8 cellular contexts compared by ENCODE assay signal in genomic region chr19:38618590-38619360, GRCh38. TPM values are rescaled to one million over a fixed set of nuclear protein-coding genes. Genes with fewer than 3 reads are reported as not detected.
DNase-seq lines count a peak whose midpoint lies in the region; ATAC-seq and TF ChIP-seq lines count a peak whose summit lies in the region.

Gene EIF3K, plus strand, starts transcription at chr19:38619188. Its CDS starts 81 bp downstream, at chr19:38619269.

- H3K4me3 ChIP-seq in rectal smooth muscle tissue (ENCODE audit: low read length) (peak within 1 kb of the TSS; percentile 94), aorta (ENCODE audit: low read length in 2 of 2) (peak within 1 kb of the TSS; percentile 65 to 86)

- WGBS in aorta, 2 donors = 0 to 1% methylated on average over 63 to 64 of the region's 64 CpGs

- H3K9ac ChIP-seq in rectal smooth muscle tissue (ENCODE audit: low read length) = peak within 1 kb of the TSS; percentile 96

- H3K27me3 ChIP-seq in rectal smooth muscle tissue (ENCODE audit: control insufficient read depth, insufficient read depth, low read length) (no peaks in the 10 kb centered on the region), aorta (ENCODE audit: control insufficient read depth in 1 of 2, insufficient read depth in 2 of 2, low read length in 1 of 2) (no peaks in the 10 kb centered on the region)

- H3K4me1 ChIP-seq in rectal smooth muscle tissue (ENCODE audit: control insufficient read depth, insufficient read depth, low read length) (peaks cover 12% of the 10 kb centered on the region), aorta (ENCODE audit: control insufficient read depth in 1 of 2, insufficient read depth in 2 of 2, low read length in 2 of 2) (no peaks in the 10 kb centered on the region)

- ATAC-seq in GM18505 (IDR thresholded peaks at IDR 0.05; ENCODE audit: unreplicated experiment) = peak; percentile 50
- ATAC-seq in HG02981 (IDR thresholded peaks at IDR 0.05; ENCODE audit: unreplicated experiment) = peak; percentile 49
- ATAC-seq in aorta (ENCODE audit: low FRiP score) = peak; percentile 99

- H3K27ac ChIP-seq in rectal smooth muscle tissue (ENCODE audit: low read depth, low read length) = peak within 1 kb of the TSS; percentile 84
- peak within 1 kb of the TSS in 1 of 2 donors; percentile 34 for H3K27ac ChIP-seq in aorta (ENCODE audit: low read depth in 1 of 2, low read length in 2 of 2)

- peak; percentile 96 for TF ChIP-seq POLR2A in GM18505 (IDR thresholded peaks at IDR 0.05; ENCODE audit: borderline replicate concordance, extremely low read depth, insufficient read depth, insufficient read length)

- no peaks in the 10 kb centered on the region for H3K9me3 ChIP-seq in aorta (ENCODE audit: control insufficient read depth, low read length)

- intact Hi-C loops in aorta (cut with DNase I) = loop anchor here in 1 of 2 donors (5.0 kb wide), 1 partner anchor 234 kb away; no protein-coding TSS in a partner anchor

- H3K36me3 ChIP-seq in rectal smooth muscle tissue (ENCODE audit: control insufficient read depth, insufficient read depth, low read length) = peaks cover 21% of the 10 kb centered on the region
- H3K36me3 ChIP-seq in aorta (ENCODE audit: control insufficient read depth in 1 of 2, insufficient read depth in 2 of 2, low read length in 1 of 2) = peaks cover 0 to 2% of the 10 kb centered on the region in 2 donors

- peak; percentile 97 to 98 for DNase-seq in NCI-H2081 (lab: John Stamatoyannopoulos, UW)
- peak; percentile 97 for DNase-seq in T1000 (lab: John Stamatoyannopoulos, UW)
- peak; percentile 100 for DNase-seq in astrocyte of the hippocampus (ENCODE audit: low read depth, low spot score)
- DNase-seq in hepatic stellate cell (ENCODE audit: low spot score) = peak; percentile 99
- DNase-seq in aorta = peak; percentile 99 to 100

RNA-seq across cellular contexts. Expression of gene EIF3K, which starts in this region (rescaled TPM):
- 100 to 1,000 TPM; 171 to 183 TPM for total RNA-seq in aorta
- polyA plus RNA-seq in aorta = 100 to 1,000 TPM; 299 to 445 TPM

Comparison
In these comparisons a context has a peak if more than half of its experiments do, and no peak if none do; other contexts are left out.
1. ATAC-seq: peak in every context shown above with its lines; median percentile 99 in aorta; 50 in GM18505; 49 in HG02981.